21 cellular contexts compared by ENCODE assay signal in the genomic region with DNA sequence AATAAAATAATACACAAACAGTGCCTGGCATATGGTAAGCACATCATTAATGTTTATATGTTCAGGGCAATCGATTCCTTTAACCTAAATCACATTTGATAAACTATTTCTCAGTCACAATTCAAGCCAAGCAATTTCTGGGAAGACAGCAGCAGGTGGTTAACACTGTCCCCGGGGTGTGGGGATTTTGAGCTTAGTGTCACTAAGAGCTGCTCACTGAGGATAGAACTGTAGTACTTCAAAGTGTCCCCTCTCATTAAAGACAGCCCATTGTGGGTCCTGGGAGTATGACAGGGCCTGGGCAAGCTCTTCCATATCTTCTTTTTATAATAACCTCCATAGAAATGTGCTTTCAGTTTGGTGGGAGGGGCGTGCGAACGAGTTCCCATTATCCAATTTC. TPM values are rescaled to one million over a fixed set of nuclear protein-coding genes. Genes with fewer than 3 reads are reported as not detected.
DNase-seq lines count a peak whose midpoint lies in the region; ATAC-seq, FAIRE-seq and TF ChIP-seq lines count a peak whose summit lies in the region.
"Had no signal": no experiment of that assay in that cellular context is flagged by ENCODE, and none has a peak within 500 bp of the region (broad histone marks: within the 10 kb centered on the region; RNA-seq: fewer than 3 reads in every experiment).

No MANE protein-coding gene starts in this region.

- H3K36me3 ChIP-seq in K562 (ENCODE audit: control insufficient read depth, insufficient read depth, low read length) (no peaks in the 10 kb centered on the region), neural progenitor cell (no peaks in the 10 kb centered on the region), stomach (no peaks in the 10 kb centered on the region)

- in situ Hi-C loops in K562 (cut with MboI): no loop called here

- no peaks in the 10 kb centered on the region; a peak in 1 of 5 replicates for H3K4me1 ChIP-seq in K562 (replicated peaks in 1 of 2; ENCODE audit: control insufficient read depth in 2 of 2, insufficient read depth in 2 of 2, low read length in 2 of 2)
- peaks cover 6% of the 10 kb centered on the region for H3K4me1 ChIP-seq in neural progenitor cell
- H3K4me1 ChIP-seq in stomach: no peaks in the 10 kb centered on the region
- H3K4me1 ChIP-seq: A549 had no signal

- H3K27me3 ChIP-seq in K562 (ENCODE audit: control insufficient read depth in 2 of 2, insufficient read depth in 2 of 2, low read length in 2 of 2) (peaks cover 4 to 10% of the 10 kb centered on the region in 2 experiments; a peak in 4 of 5 replicates), neural progenitor cell (no peaks in the 10 kb centered on the region), stomach (no peaks in the 10 kb centered on the region)

- TF ChIP-seq CTCF in K562 (IDR thresholded peaks at IDR 0.05 in 2 of 3, conservative IDR thresholded peaks at IDR 0.05 in 1 of 3; ENCODE audit: insufficient read depth in 2 of 3, low read depth in 1 of 3, low read length in 3 of 3): no peak
- no peak for TF ChIP-seq CTCF in neural progenitor cell (IDR thresholded peaks at IDR 0.05)
- TF ChIP-seq CTCF in stomach (IDR thresholded peaks at IDR 0.05): no peak
- TF ChIP-seq CTCF in osteocyte (IDR thresholded peaks at IDR 0.05): no peak

- peaks cover 12% of the 10 kb centered on the region for H3K27me3 Mint-ChIP-seq in neural progenitor cell (ENCODE audit: insufficient read depth, low read depth)
- H3K27me3 Mint-ChIP-seq in osteocyte (ENCODE audit: unreplicated experiment): peaks cover 30% of the 10 kb centered on the region
- H3K27me3 Mint-ChIP-seq: CD4-positive, alpha-beta T cell had no signal

- CTCF ChIA-PET in K562 (lab: Yijun Ruan, JAX; ENCODE audit: low intra/inter-chr PET ratio): no interaction called here

- 54% methylated on average over 5 of the region's 5 CpGs for WGBS in K562 (ENCODE audit: insufficient coverage, low coverage, missing lambda C conversion rate)
- WGBS in stomach, 5 donors: 84 to 92% (median 88%) methylated on average over 5 of the region's 5 CpGs

- H3F3A ChIP-seq in neural progenitor cell (ENCODE audit: low read depth): no peaks in the 10 kb centered on the region

- H3K4me2 ChIP-seq in K562 (ENCODE audit: insufficient read depth, low read length) (no peak overlapping the region), neural progenitor cell (peak overlapping the region; percentile 21)
- H3K4me2 ChIP-seq: A549 had no signal

- no peak for FAIRE-seq in K562 (lab: Jason Lieb, UNC)
- FAIRE-seq: A549, GM12878, HTR-8/SVneo had no signal

- H3K36me3 Mint-ChIP-seq in neural progenitor cell (no peaks in the 10 kb centered on the region), osteocyte (ENCODE audit: unreplicated experiment) (peaks cover 3% of the 10 kb centered on the region)

- POLR2A ChIA-PET in K562 (lab: Yijun Ruan, JAX): interaction anchor here (1.5 kb wide), 1 partner anchor 16 kb away, joined by 3 read pairs; no protein-coding TSS in a partner anchor

- no peak for TF ChIP-seq RAD21 in K562 (CRISPR knock-in tag; conservative IDR thresholded peaks at IDR 0.05 in 1 of 2, IDR thresholded peaks at IDR 0.05 in 1 of 2)

- ATAC-seq in K562: peak; percentile 24; the same call in 2 of the 3 replicates
- ATAC-seq: A549, GM12878 had no signal

- no peaks in the 10 kb centered on the region for H3K4me1 Mint-ChIP-seq in neural progenitor cell
- H3K4me1 Mint-ChIP-seq in osteocyte (ENCODE audit: unreplicated experiment): no peaks in the 10 kb centered on the region

- no peaks in the 10 kb centered on the region for H3K79me2 ChIP-seq in K562 (ENCODE audit: control insufficient read depth, insufficient read depth, low read length)
- H3K79me2 ChIP-seq in neural progenitor cell (ENCODE audit: low read depth): no peaks in the 10 kb centered on the region

- TF ChIP-seq EP300 in K562 (IDR thresholded peaks at IDR 0.05; ENCODE audit: low read length) (no peak), stomach (IDR thresholded peaks at IDR 0.05) (no peak)

- intact Hi-C loops in K562 (cut with micrococcal nuclease): no loop called here
- intact Hi-C loops in stomach (cut with DNase I; ENCODE audit: low total_unique reads): no loop called here

- TF ChIP-seq POLR2A in K562 (conservative IDR thresholded peaks at IDR 0.05) (no peak), stomach (IDR thresholded peaks at IDR 0.05) (no peak)

- no peak overlapping the region for H3K4me3 Mint-ChIP-seq in neural progenitor cell
- H3K4me3 Mint-ChIP-seq in osteocyte (ENCODE audit: unreplicated experiment): no peak overlapping the region
- H3K4me3 Mint-ChIP-seq: CD4-positive, alpha-beta T cell; H9 had no signal

- H2AFZ ChIP-seq in K562 (ENCODE audit: low read depth, low read length) (no peak overlapping the region), neural progenitor cell (replicated peaks) (no peak overlapping the region)

- DNase-seq in NCI-H524 (lab: John Stamatoyannopoulos, UW): peak; percentile 16 to 61
- DNase-seq in NCI-H524 treated with DMSO at 0.1 percent for 48 hours (lab: John Stamatoyannopoulos, UW): no peak
- no peak for DNase-seq in K562 (ENCODE audit: extremely low read depth in 1 of 4, low spot score in 3 of 4)
- no peak for DNase-seq in neural progenitor cell (ENCODE audit: low spot score)
- DNase-seq in NOMO-1 treated with dmso at 0.1 percent for 144 hours (lab: John Stamatoyannopoulos, UW; ENCODE audit: unreplicated experiment): no peak
- DNase-seq in stomach: no peak
- DNase-seq in osteocyte (ENCODE audit: extremely low spot score, unreplicated experiment): no peak
- DNase-seq: AML-193; CD4-positive, alpha-beta T cell; DMS 273 treated with DMSO at 0.1 percent for 48 hours; DMS53; DND-41; EL; GOT3; H9; IMR-90 had no signal

- H3K27ac Mint-ChIP-seq in neural progenitor cell: no peak overlapping the region
- H3K27ac Mint-ChIP-seq in osteocyte (ENCODE audit: unreplicated experiment): no peak overlapping the region
- H3K27ac Mint-ChIP-seq: CD4-positive, alpha-beta T cell; H9 had no signal

- no peak overlapping the region for H3K27ac ChIP-seq in K562 (ENCODE audit: extremely low read depth, low read depth, low read length)
- H3K27ac ChIP-seq in neural progenitor cell: no peak overlapping the region
- H3K27ac ChIP-seq in stomach: no peak overlapping the region
- H3K27ac ChIP-seq: 22Rv1, A549, C4-2B had no signal

- H4K20me1 ChIP-seq in K562 (replicated peaks; ENCODE audit: control insufficient read depth, insufficient read depth, low read length) (no peaks in the 10 kb centered on the region), neural progenitor cell (ENCODE audit: low read depth) (no peaks in the 10 kb centered on the region)

- H3K9me3 Mint-ChIP-seq in neural progenitor cell (peaks cover 18% of the 10 kb centered on the region), osteocyte (ENCODE audit: unreplicated experiment) (peaks cover 18% of the 10 kb centered on the region)

- H3K4me3 ChIP-seq in K562 (no peak overlapping the region), neural progenitor cell (no peak overlapping the region), stomach (no peak overlapping the region)
- H3K4me3 ChIP-seq: A549, GM12878 had no signal

- no peaks in the 10 kb centered on the region; the same call in 1 of the 2 replicates for H3K9me3 ChIP-seq in K562 (replicated peaks; ENCODE audit: control insufficient read depth, insufficient read depth, low read depth, low read length)
- H3K9me3 ChIP-seq in neural progenitor cell (ENCODE audit: low read depth): peaks cover 6% of the 10 kb centered on the region
- no peaks in the 10 kb centered on the region for H3K9me3 ChIP-seq in stomach

- H3K9me1 ChIP-seq in K562 (ENCODE audit: control insufficient read depth, insufficient read depth, low read length): no peaks in the 10 kb centered on the region

- no TSS peak for BruUV-seq in K562 (replicated peaks; lab: Mats Ljungman, UMichigan)

- H3K9ac ChIP-seq in K562 (ENCODE audit: insufficient read depth in 1 of 2, low read depth in 2 of 2, low read length in 2 of 2) (no peak overlapping the region), neural progenitor cell (no peak overlapping the region)

RNA-seq across cellular contexts. Expression of a gene that starts 8.4 kb away (rescaled TPM):
- 96.1 and 131 TPM in 2 replicates for total RNA-seq in K562 (2011; cell fraction: chromatin; rRNA removed; ENCODE audit: low replicate concordance)
- total RNA-seq in K562 (2011; cell fraction: nucleolus; rRNA removed): 139 and 145 TPM in 2 replicates
- 159 and 198 TPM in 2 replicates for total RNA-seq in K562 (2011; cell fraction: nucleoplasm; rRNA removed)
- total RNA-seq in K562 (2014; rRNA removed): 51.9 and 66.5 TPM in 2 replicates
- 33.3 and 34.6 TPM in 2 replicates for total RNA-seq in K562 (2014; rRNA removed; fragmentation: Illumina TruSeq; extraction: Trizol)
- total RNA-seq in K562 (2015; rRNA removed; fragmentation: Illumina TruSeq; extraction: Trizol): 54.6 and 56.7 TPM in 2 replicates
- total RNA-seq in K562 (2021): 98.2 and 106 TPM in 2 replicates
- 37.2 and 41.8 TPM in 2 replicates for polyA plus RNA-seq in K562 (2011; rRNA removed)
- 53.2 and 59.2 TPM in 2 replicates for polyA plus RNA-seq in K562 (2011; cell fraction: cytosol; rRNA removed)
- polyA plus RNA-seq in K562 (2011; cell fraction: nucleus; rRNA removed): 54.3 and 75.7 TPM in 2 replicates
- polyA plus RNA-seq in K562 (2012): 75.0 and 88.5 TPM in 2 replicates
- polyA plus RNA-seq in K562 (2014; fragmentation: Illumina TruSeq; extraction: Trizol): 58.5 and 67.9 TPM in 2 replicates
- 1 to 10 TPM; 1.6 to 1.8 TPM for polyA plus RNA-seq in K562 (2014; fragmentation: Nextera tagmentation; extraction: Ambion mirVana)
- 66.9 and 67.9 TPM in 2 replicates for polyA plus RNA-seq in K562 (2014; rRNA removed)
- 34.0 and 50.2 TPM in 2 replicates for polyA minus RNA-seq in K562 (2011; rRNA and poly(A)+ RNA removed)
- 40.9 and 44.3 TPM in 2 replicates for polyA minus RNA-seq in K562 (2011; cell fraction: cytosol; rRNA and poly(A)+ RNA removed)
- 25.2 and 30.3 TPM in 2 replicates for polyA minus RNA-seq in K562 (2011; cell fraction: nucleus; rRNA and poly(A)+ RNA removed)
- 37.6 and 61.4 TPM in 2 replicates for total RNA-seq in neural progenitor cell (ENCODE audit: low replicate concordance)
- 100 to 1,000 TPM in 1 of 5 donors, 10 to 100 TPM in 4; 39.3 to 101 (median 49.6) TPM for total RNA-seq in stomach
- 10 to 100 TPM in 2 of 3 donors, 1 to 10 TPM in 1; 5.5 to 18.1 (median 17.8) TPM for polyA plus RNA-seq in stomach
- total RNA-seq in osteocyte: 149 TPM in 2 replicates

Comparison
In these comparisons a context has a peak if more than half of its experiments do, and no peak if none do; other contexts are left out.
1. DNase-seq: peak in NCI-H524 (2 of 2); none in NCI-H524 treated with DMSO at 0.1 percent for 48 hours (single experiment), K562 (0 of 4), neural progenitor cell (single experiment), NOMO-1 treated with dmso at 0.1 percent for 144 hours (single experiment), stomach (single experiment) and osteocyte (single experiment).